Comparison of ENCODE assay signal across 21 cellular contexts in genomic region chr3:123291404-123291803, GRCh38.
DNase-seq lines count a peak whose midpoint lies in the region; ATAC-seq and TF ChIP-seq lines count a peak whose summit lies in the region.
"Had no signal": no experiment of that assay in that cellular context is flagged by ENCODE, and none has a peak within 500 bp of the region (broad histone marks: within the 10 kb centered on the region; RNA-seq: fewer than 3 reads in every experiment).

No MANE protein-coding gene starts in this region.

- H3K36me3 ChIP-seq in BLaER1: peaks cover 5% of the 10 kb centered on the region; the same call in 1 of the 2 replicates
- no peaks in the 10 kb centered on the region for H3K36me3 ChIP-seq in osteoblast (ENCODE audit: insufficient read depth, low read length)
- H3K36me3 ChIP-seq: BE2C had no signal

- H4K5ac ChIP-seq in H9 (ENCODE audit: insufficient read length, low read depth, low read length): no peak overlapping the region

- no peak overlapping the region for H3K4me3 ChIP-seq in BLaER1
- H3K4me3 ChIP-seq in osteoblast (ENCODE audit: insufficient read depth, low read length): no peak overlapping the region
- H3K4me3 ChIP-seq: GM12878, GM23338 had no signal

- H3K4me1 ChIP-seq in BLaER1 (peaks cover 40% of the 10 kb centered on the region), H9 (ENCODE audit: insufficient read depth, low read length) (no peaks in the 10 kb centered on the region), osteoblast (ENCODE audit: insufficient read depth, low read length) (no peaks in the 10 kb centered on the region)
- H3K4me1 ChIP-seq: BE2C had no signal

- H3K4me3 Mint-ChIP-seq in H9 (no peak overlapping the region), endothelial cell (ENCODE audit: unreplicated experiment) (peak overlapping the region; percentile 23)
- H3K4me3 Mint-ChIP-seq: CD4-positive, alpha-beta memory T cell; GM23338 had no signal

- TF ChIP-seq CTCF in H9 (conservative IDR thresholded peaks at IDR 0.05) (no peak), endothelial cell (IDR thresholded peaks at IDR 0.05; ENCODE audit: unreplicated experiment) (no peak), osteoblast (IDR thresholded peaks at IDR 0.05; ENCODE audit: extremely low read depth, low read depth, low read length) (no peak)

- no peaks in the 10 kb centered on the region for H3K23me2 ChIP-seq in H9 (ENCODE audit: insufficient read length, low read depth, low read length, poor library complexity, severe bottlenecking)

- H3K27me3 ChIP-seq in BLaER1 (no peaks in the 10 kb centered on the region), H9 (ENCODE audit: insufficient read depth, low read length) (no peaks in the 10 kb centered on the region), osteoblast (ENCODE audit: insufficient read depth, low read length) (peaks cover 14% of the 10 kb centered on the region)
- H3K27me3 ChIP-seq: BE2C had no signal

- H2AFZ ChIP-seq in H9 (ENCODE audit: low read length): no peak overlapping the region
- H2AFZ ChIP-seq in osteoblast (ENCODE audit: low read length): no peak overlapping the region
- H2AFZ ChIP-seq: GM23338 had no signal

- H3K23ac ChIP-seq in H9 (ENCODE audit: insufficient read length, low read depth, low read length): no peak overlapping the region

- H4K8ac ChIP-seq in H9 (replicated peaks; ENCODE audit: insufficient read length, low read depth, low read length): no peak overlapping the region

- no peak overlapping the region for H3K4ac ChIP-seq in H9 (ENCODE audit: low read depth, low read length)

- H3K9ac ChIP-seq in BLaER1 (no peak overlapping the region), H9 (ENCODE audit: extremely low read depth, insufficient read length, low read length) (no peak overlapping the region)

- no peak overlapping the region for H2BK12ac ChIP-seq in H9 (ENCODE audit: insufficient read length, low read depth, low read length)

- no peak overlapping the region for H3T11ph ChIP-seq in H9 (ENCODE audit: low read length)

- H3K4me2 ChIP-seq in BLaER1 (0 out of 2 replicates have a peak overlapping the region, but pooled peaks have one; percentile 49), H9 (ENCODE audit: insufficient read depth, insufficient read length, low read length) (no peak overlapping the region), osteoblast (ENCODE audit: insufficient read depth, low read length) (no peak overlapping the region)
- H3K4me2 ChIP-seq: GM23338 had no signal

- H2AK5ac ChIP-seq in H9 (ENCODE audit: insufficient read length, low read length): no peak overlapping the region

- ATAC-seq in HG02623 (IDR thresholded peaks at IDR 0.05; ENCODE audit: unreplicated experiment) (no peak), HG03460 (IDR thresholded peaks at IDR 0.05; ENCODE audit: unreplicated experiment) (no peak), GM19463 (IDR thresholded peaks at IDR 0.05; ENCODE audit: unreplicated experiment) (no peak)
- ATAC-seq: GM12878, GM23338 had no signal

- no peaks in the 10 kb centered on the region for H3K79me1 ChIP-seq in H9 (ENCODE audit: insufficient read depth, low read depth, low read length, poor library complexity, severe bottlenecking)

- H3K36me3 Mint-ChIP-seq in H9 (ENCODE audit: insufficient read depth in 1 of 3, low read depth in 3 of 3): peaks cover 27 to 32% (median 29%) of the 10 kb centered on the region in 3 experiments
- H3K36me3 Mint-ChIP-seq in endothelial cell (ENCODE audit: low read depth, unreplicated experiment): peaks cover 3% of the 10 kb centered on the region
- H3K36me3 Mint-ChIP-seq: CD4-positive, alpha-beta memory T cell had no signal

- peaks cover 7% of the 10 kb centered on the region; the same call in 1 of the 2 replicates for H4K20me1 ChIP-seq in BLaER1
- H4K20me1 ChIP-seq in H9 (ENCODE audit: control insufficient read depth, insufficient read depth, insufficient read length): no peaks in the 10 kb centered on the region
- peaks cover 4% of the 10 kb centered on the region for H4K20me1 ChIP-seq in osteoblast (ENCODE audit: insufficient read depth, low read length)

- H3K9me3 ChIP-seq in BLaER1 (no peaks in the 10 kb centered on the region), H9 (ENCODE audit: control insufficient read depth, low read depth, low read length) (no peaks in the 10 kb centered on the region), osteoblast (ENCODE audit: low read depth, low read length) (no peaks in the 10 kb centered on the region)
- H3K9me3 ChIP-seq: BE2C had no signal

- no peaks in the 10 kb centered on the region; a peak in 1 of 5 replicates for H3K9me3 Mint-ChIP-seq in H9
- no peaks in the 10 kb centered on the region for H3K9me3 Mint-ChIP-seq in endothelial cell (ENCODE audit: unreplicated experiment)

- H3K27ac ChIP-seq in BLaER1 (no peak overlapping the region), H9 (ENCODE audit: insufficient read length, low read depth, low read length) (no peak overlapping the region), osteoblast (ENCODE audit: low read depth, low read length) (no peak overlapping the region)
- H3K27ac ChIP-seq: 22Rv1 had no signal

- no peak overlapping the region for H2BK20ac ChIP-seq in H9 (ENCODE audit: low read depth, low read length, poor library complexity, severe bottlenecking)

- H3K4me1 Mint-ChIP-seq in H9 (peaks cover 0 to 5% of the 10 kb centered on the region in 2 experiments; a peak in 1 of 4 replicates), endothelial cell (ENCODE audit: unreplicated experiment) (no peaks in the 10 kb centered on the region)
- H3K4me1 Mint-ChIP-seq: CD4-positive, alpha-beta memory T cell; GM23338 had no signal

- H3K79me2 ChIP-seq in H9 (ENCODE audit: insufficient read depth, low read length) (no peaks in the 10 kb centered on the region), osteoblast (ENCODE audit: insufficient read depth, low read length) (no peaks in the 10 kb centered on the region)

- DNase-seq in H9 (no peak), endothelial cell (ENCODE audit: low spot score) (no peak), osteoblast (ENCODE audit: insufficient read length, low spot score, missing footprints) (peak; percentile 75), DMS79 treated with DMSO at 0.1 percent for 48 hours (lab: John Stamatoyannopoulos, UW) (no peak)
- DNase-seq: AML-193; BE2C; C1 segment of cervical spinal cord; Calu3; CD4-positive, alpha-beta memory T cell; COR-L47; DMS153; EL; GDM1; HCEC 1CT had no signal

- no peak overlapping the region for H3K56ac ChIP-seq in H9 (ENCODE audit: insufficient read length, low read depth, low read length)

- no peak overlapping the region for H4K91ac ChIP-seq in H9 (ENCODE audit: insufficient read length, low read depth, low read length)

- H2BK5ac ChIP-seq in H9 (ENCODE audit: insufficient read length, low read length): no peak overlapping the region

- no peak overlapping the region for H3K18ac ChIP-seq in H9 (ENCODE audit: insufficient read length, low read depth, low read length)

- no peak overlapping the region for H3K14ac ChIP-seq in H9 (ENCODE audit: insufficient read depth, low read length)

- WGBS in H9 (ENCODE audit: extremely low coverage, insufficient read length, low lambda C conversion rate): no CpG with 5 or more reads among the region's 7 CpGs

- no peaks in the 10 kb centered on the region for H3K27me3 Mint-ChIP-seq in H9 (ENCODE audit: low read depth)
- H3K27me3 Mint-ChIP-seq in endothelial cell (ENCODE audit: unreplicated experiment): peaks cover 11% of the 10 kb centered on the region

- peak overlapping the region in 2 of 3 experiments; percentile 61 to 83; a peak in 3 of 7 replicates for H3K27ac Mint-ChIP-seq in H9
- no peak overlapping the region for H3K27ac Mint-ChIP-seq in endothelial cell (ENCODE audit: unreplicated experiment)
- H3K27ac Mint-ChIP-seq: CD4-positive, alpha-beta memory T cell; GM23338 had no signal

- no peak overlapping the region for H2BK15ac ChIP-seq in H9 (ENCODE audit: low read depth, low read length)

- no peak overlapping the region for H2BK120ac ChIP-seq in H9 (ENCODE audit: low read depth, low read length, poor library complexity, severe bottlenecking)
